1 cellular context compared by ENCODE assay signal in genomic region chr12:92928962-92929915, GRCh38.
TF ChIP-seq lines count a peak whose summit lies in the region.

EEA1 (minus strand) TSS chr12:92929295; CDS start chr12:92929066, 229 bp downstream.

TF ChIP-seq in K562, 482 proteins besides CTCF, POLR2A, EP300 and RAD21 (continued from another document and continues in another):
- TF ChIP-seq ZNF280B (CRISPR knock-in tag; IDR thresholded peaks at IDR 0.05) (no peak), THAP12 (CRISPR knock-in tag; IDR thresholded peaks at IDR 0.05) (peak; percentile 74), KDM5B (IDR thresholded peaks at IDR 0.05; ENCODE audit: insufficient replicate concordance, low read depth, low read length) (peak; percentile 94), ZFPM2 (CRISPR knock-in tag; IDR thresholded peaks at IDR 0.05) (no peak), TGIF2 (CRISPR knock-in tag; IDR thresholded peaks at IDR 0.05) (no peak), ZNF197 (CRISPR knock-in tag; IDR thresholded peaks at IDR 0.05; ENCODE audit: low read depth) (no peak), SMARCE1 (IDR thresholded peaks at IDR 0.05) (no peak), MCM2 (IDR thresholded peaks at IDR 0.05; ENCODE audit: low read depth) (no peak), CCAR2 (IDR thresholded peaks at IDR 0.05; ENCODE audit: low read depth, low read length) (no peak), RNF2 (IDR thresholded peaks at IDR 0.05) (peak; percentile 90), ZC3H4 (CRISPR knock-in tag; IDR thresholded peaks at IDR 0.05; ENCODE audit: borderline replicate concordance) (no peak), EP400 (IDR thresholded peaks at IDR 0.05) (peak; percentile 97), ZBTB11 (CRISPR knock-in tag; IDR thresholded peaks at IDR 0.05) (peak in 1 of 3 experiments; percentile 57; a peak in 2 of 6 replicates), PYGO2 (tag; IDR thresholded peaks at IDR 0.05) (no peak), CC2D1A (IDR thresholded peaks at IDR 0.05) (no peak), ZNF699 (CRISPR knock-in tag; IDR thresholded peaks at IDR 0.05; ENCODE audit: insufficient replicate concordance) (no peak), KAT7 (CRISPR knock-in tag; IDR thresholded peaks at IDR 0.05; ENCODE audit: borderline replicate concordance) (0 out of 2 replicates have a peak, but pooled peaks have one; percentile 60), ZNF23 (CRISPR knock-in tag; IDR thresholded peaks at IDR 0.05) (no peak), HDAC2 (IDR thresholded peaks at IDR 0.05) (peak; percentile 70; the same call in 1 of the 2 replicates), RBBP5 (IDR thresholded peaks at IDR 0.05; ENCODE audit: borderline replicate concordance, insufficient read depth, low read length, poor library complexity, severe bottlenecking) (peak; percentile 95), POLR3A (IDR thresholded peaks at IDR 0.05; ENCODE audit: borderline replicate concordance, extremely low read depth, insufficient read depth, insufficient read length) (no peak), SOX6 (IDR thresholded peaks at IDR 0.05) (peak; percentile 53; the same call in 1 of the 2 replicates), RBM15 (IDR thresholded peaks at IDR 0.05; ENCODE audit: insufficient read depth, low read length) (no peak), PHF8 (IDR thresholded peaks at IDR 0.05; ENCODE audit: borderline replicate concordance, low read length) (peak; percentile 88), ATF1 (CRISPR knock-in tag; IDR thresholded peaks at IDR 0.05) (peak; percentile 79), ATF1 (tag; IDR thresholded peaks at IDR 0.05) (peak; percentile 96), BHLHE40 (IDR thresholded peaks at IDR 0.05; ENCODE audit: low read length) (peak; percentile 75), HDAC8 (tag; IDR thresholded peaks at IDR 0.05) (no peak), SAFB2 (IDR thresholded peaks at IDR 0.05; ENCODE audit: borderline replicate concordance, low read depth, low read length, severe bottlenecking) (no peak), NFIX (CRISPR knock-in tag; IDR thresholded peaks at IDR 0.05; ENCODE audit: low read depth) (no peak), CREB3L1 (IDR thresholded peaks at IDR 0.05; ENCODE audit: borderline replicate concordance, low read depth) (peak; percentile 84), L3MBTL2 (IDR thresholded peaks at IDR 0.05) (peak; percentile 99), GATAD2A (IDR thresholded peaks at IDR 0.05) (0 out of 2 replicates have a peak, but pooled peaks have one; percentile 20), ZNF398 (CRISPR knock-in tag; IDR thresholded peaks at IDR 0.05) (no peak), ZNF311 (CRISPR knock-in tag; IDR thresholded peaks at IDR 0.05) (no peak)
- TF ChIP-seq, protein P1, sequence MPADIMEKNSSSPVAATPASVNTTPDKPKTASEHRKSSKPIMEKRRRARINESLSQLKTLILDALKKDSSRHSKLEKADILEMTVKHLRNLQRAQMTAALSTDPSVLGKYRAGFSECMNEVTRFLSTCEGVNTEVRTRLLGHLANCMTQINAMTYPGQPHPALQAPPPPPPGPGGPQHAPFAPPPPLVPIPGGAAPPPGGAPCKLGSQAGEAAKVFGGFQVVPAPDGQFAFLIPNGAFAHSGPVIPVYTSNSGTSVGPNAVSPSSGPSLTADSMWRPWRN (IDR thresholded peaks at IDR 0.05; ENCODE audit: low read depth) = no peak
- TF ChIP-seq, protein P2, sequence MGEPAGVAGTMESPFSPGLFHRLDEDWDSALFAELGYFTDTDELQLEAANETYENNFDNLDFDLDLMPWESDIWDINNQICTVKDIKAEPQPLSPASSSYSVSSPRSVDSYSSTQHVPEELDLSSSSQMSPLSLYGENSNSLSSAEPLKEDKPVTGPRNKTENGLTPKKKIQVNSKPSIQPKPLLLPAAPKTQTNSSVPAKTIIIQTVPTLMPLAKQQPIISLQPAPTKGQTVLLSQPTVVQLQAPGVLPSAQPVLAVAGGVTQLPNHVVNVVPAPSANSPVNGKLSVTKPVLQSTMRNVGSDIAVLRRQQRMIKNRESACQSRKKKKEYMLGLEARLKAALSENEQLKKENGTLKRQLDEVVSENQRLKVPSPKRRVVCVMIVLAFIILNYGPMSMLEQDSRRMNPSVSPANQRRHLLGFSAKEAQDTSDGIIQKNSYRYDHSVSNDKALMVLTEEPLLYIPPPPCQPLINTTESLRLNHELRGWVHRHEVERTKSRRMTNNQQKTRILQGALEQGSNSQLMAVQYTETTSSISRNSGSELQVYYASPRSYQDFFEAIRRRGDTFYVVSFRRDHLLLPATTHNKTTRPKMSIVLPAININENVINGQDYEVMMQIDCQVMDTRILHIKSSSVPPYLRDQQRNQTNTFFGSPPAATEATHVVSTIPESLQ (CRISPR knock-in tag; IDR thresholded peaks at IDR 0.05) = no peak; the same call in 1 of the 2 replicates
- TF ChIP-seq, protein P3, sequence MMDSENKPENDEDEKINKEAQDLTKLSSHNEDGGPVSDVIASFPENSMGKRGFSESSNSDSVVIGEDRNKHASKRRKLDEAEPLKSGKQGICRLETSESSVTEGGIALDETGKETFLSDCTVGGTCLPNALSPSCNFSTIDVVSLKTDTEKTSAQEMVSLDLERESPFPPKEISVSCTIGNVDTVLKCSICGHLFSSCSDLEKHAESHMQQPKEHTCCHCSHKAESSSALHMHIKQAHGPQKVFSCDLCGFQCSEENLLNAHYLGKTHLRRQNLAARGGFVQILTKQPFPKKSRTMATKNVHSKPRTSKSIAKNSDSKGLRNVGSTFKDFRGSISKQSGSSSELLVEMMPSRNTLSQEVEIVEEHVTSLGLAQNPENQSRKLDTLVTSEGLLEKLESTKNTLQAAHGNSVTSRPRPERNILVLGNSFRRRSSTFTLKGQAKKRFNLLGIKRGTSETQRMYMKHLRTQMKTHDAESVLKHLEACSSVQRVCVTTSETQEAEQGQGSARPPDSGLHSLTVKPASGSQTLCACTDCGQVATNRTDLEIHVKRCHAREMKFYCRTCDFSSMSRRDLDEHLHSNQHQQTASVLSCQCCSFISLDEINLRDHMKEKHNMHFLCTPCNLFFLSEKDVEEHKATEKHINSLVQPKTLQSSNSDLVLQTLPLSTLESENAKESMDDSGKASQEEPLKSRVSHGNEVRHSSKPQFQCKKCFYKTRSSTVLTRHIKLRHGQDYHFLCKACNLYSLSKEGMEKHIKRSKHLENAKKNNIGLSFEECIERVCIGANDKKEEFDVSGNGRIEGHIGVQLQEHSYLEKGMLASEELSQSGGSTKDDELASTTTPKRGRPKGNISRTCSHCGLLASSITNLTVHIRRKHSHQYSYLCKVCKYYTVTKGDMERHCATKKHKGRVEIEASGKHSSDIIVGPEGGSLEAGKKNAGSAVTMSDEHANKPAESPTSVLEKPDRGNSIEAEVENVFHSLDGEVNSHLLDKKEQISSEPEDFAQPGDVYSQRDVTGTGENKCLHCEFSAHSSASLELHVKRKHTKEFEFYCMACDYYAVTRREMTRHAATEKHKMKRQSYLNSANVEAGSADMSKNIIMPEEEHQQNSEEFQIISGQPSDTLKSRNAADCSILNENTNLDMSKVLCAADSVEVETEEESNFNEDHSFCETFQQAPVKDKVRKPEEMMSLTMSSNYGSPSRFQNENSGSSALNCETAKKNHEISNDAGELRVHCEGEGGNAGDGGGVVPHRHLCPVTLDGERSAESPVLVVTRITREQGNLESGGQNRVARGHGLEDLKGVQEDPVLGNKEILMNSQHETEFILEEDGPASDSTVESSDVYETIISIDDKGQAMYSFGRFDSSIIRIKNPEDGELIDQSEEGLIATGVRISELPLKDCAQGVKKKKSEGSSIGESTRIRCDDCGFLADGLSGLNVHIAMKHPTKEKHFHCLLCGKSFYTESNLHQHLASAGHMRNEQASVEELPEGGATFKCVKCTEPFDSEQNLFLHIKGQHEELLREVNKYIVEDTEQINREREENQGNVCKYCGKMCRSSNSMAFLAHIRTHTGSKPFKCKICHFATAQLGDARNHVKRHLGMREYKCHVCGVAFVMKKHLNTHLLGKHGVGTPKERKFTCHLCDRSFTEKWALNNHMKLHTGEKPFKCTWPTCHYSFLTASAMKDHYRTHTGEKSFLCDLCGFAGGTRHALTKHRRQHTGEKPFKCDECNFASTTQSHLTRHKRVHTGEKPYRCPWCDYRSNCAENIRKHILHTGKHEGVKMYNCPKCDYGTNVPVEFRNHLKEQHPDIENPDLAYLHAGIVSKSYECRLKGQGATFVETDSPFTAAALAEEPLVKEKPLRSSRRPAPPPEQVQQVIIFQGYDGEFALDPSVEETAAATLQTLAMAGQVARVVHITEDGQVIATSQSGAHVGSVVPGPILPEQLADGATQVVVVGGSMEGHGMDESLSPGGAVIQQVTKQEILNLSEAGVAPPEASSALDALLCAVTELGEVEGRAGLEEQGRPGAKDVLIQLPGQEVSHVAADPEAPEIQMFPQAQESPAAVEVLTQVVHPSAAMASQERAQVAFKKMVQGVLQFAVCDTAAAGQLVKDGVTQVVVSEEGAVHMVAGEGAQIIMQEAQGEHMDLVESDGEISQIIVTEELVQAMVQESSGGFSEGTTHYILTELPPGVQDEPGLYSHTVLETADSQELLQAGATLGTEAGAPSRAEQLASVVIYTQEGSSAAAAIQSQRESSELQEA (IDR thresholded peaks at IDR 0.05; ENCODE audit: low read depth) = no peak
- TF ChIP-seq, protein P4, sequence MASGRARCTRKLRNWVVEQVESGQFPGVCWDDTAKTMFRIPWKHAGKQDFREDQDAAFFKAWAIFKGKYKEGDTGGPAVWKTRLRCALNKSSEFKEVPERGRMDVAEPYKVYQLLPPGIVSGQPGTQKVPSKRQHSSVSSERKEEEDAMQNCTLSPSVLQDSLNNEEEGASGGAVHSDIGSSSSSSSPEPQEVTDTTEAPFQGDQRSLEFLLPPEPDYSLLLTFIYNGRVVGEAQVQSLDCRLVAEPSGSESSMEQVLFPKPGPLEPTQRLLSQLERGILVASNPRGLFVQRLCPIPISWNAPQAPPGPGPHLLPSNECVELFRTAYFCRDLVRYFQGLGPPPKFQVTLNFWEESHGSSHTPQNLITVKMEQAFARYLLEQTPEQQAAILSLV (tag; IDR thresholded peaks at IDR 0.05) = no peak
